27 cellular contexts compared by ENCODE assay signal in genomic region chr2:142601794-142602193, GRCh38.
"Had no signal": no experiment of that assay in that cellular context is flagged by ENCODE, and none has a peak within 500 bp of the region (broad histone marks: within the 10 kb centered on the region; RNA-seq: fewer than 3 reads in every experiment).

No MANE protein-coding gene starts in this region.

- H3K36me3 ChIP-seq: esophagus muscularis mucosa, gastroesophageal sphincter, heart left ventricle, prostate gland, right atrium auricular region, thyroid gland had no signal

- FAIRE-seq: endothelial cell of umbilical vein, kidney had no signal

- H2AFZ ChIP-seq: hepatocyte had no signal

- H3K4me1 Mint-ChIP-seq: memory B cell; mesothelial cell of epicardium; naive thymus-derived CD8-positive, alpha-beta T cell; stimulated activated naive CD8-positive, alpha-beta T cell treated with anti-CD3 and anti-CD28 coated beads, Interleukin-15, amount 100 ng/mL, for 72 hours had no signal

- H3K79me2 ChIP-seq: hepatocyte had no signal

- H3K4me3 ChIP-seq: coronary artery, esophagus muscularis mucosa, gastroesophageal sphincter, heart left ventricle, hepatocyte, lung, prostate gland, right atrium auricular region, smooth muscle cell, thyroid gland had no signal

- H3K9me3 ChIP-seq: esophagus muscularis mucosa, gastroesophageal sphincter, heart left ventricle, prostate gland, right atrium auricular region, thyroid gland had no signal

- H3K9me3 Mint-ChIP-seq: memory B cell; naive thymus-derived CD8-positive, alpha-beta T cell; stimulated activated naive CD8-positive, alpha-beta T cell treated with anti-CD3 and anti-CD28 coated beads, Interleukin-15, amount 100 ng/mL, for 72 hours; type B pancreatic cell had no signal

- H3K36me3 Mint-ChIP-seq: memory B cell; mesothelial cell of epicardium; naive thymus-derived CD8-positive, alpha-beta T cell; type B pancreatic cell had no signal

- H3K27ac ChIP-seq: coronary artery, esophagus muscularis mucosa, foreskin keratinocyte, gastroesophageal sphincter, heart left ventricle, hepatocyte, prostate gland, right atrium auricular region, thyroid gland had no signal

- H3K27me3 ChIP-seq: esophagus muscularis mucosa, foreskin keratinocyte, gastroesophageal sphincter, heart left ventricle, hepatocyte, right atrium auricular region, thyroid gland had no signal

- H3K4me2 ChIP-seq: hepatocyte, smooth muscle cell had no signal

- H3K27me3 Mint-ChIP-seq: memory B cell; naive thymus-derived CD8-positive, alpha-beta T cell; stimulated activated naive CD8-positive, alpha-beta T cell treated with anti-CD3 and anti-CD28 coated beads, Interleukin-15, amount 100 ng/mL, for 72 hours had no signal

- ATAC-seq: gastroesophageal sphincter; heart left ventricle; left lobe of liver; naive thymus-derived CD8-positive, alpha-beta T cell; sciatic nerve; stimulated activated naive CD8-positive, alpha-beta T cell treated with anti-CD3 and anti-CD28 coated beads, Interleukin-15, amount 100 ng/mL, for 72 hours had no signal

- DNase-seq: dermis blood vessel endothelial cell; effector memory CD4-positive, alpha-beta T cell; foreskin keratinocyte; heart left ventricle; kidney; naive thymus-derived CD8-positive, alpha-beta T cell; stimulated activated CD4-positive, alpha-beta T cell treated with anti-CD3 and anti-CD28 coated beads, Interleukin-12 subunit alpha, Interleukin-12 subunit beta, amount 100 ng/mL, for 4 hours; stimulated activated CD4-positive, alpha-beta T cell treated with anti-CD3 and anti-CD28 coated beads, Interleukin-1b, Interleukin-23, amount 100 ng/mL, for 48 hours; stimulated activated CD4-positive, alpha-beta T cell treated with anti-CD3 and anti-CD28 coated beads, Interleukin-4, amount 100 ng/mL, for 1 hour; stimulated activated CD8-positive, alpha-beta memory T cell treated with anti-CD3 and anti-CD28 coated beads, Interleukin-4, amount 100 ng/mL, for 48 hours; stimulated activated naive CD4-positive, alpha-beta T cell; stimulated activated naive CD8-positive, alpha-beta T cell treated with anti-CD3 and anti-CD28 coated beads, Interleukin-15, amount 100 ng/mL, for 72 hours; thyroid gland had no signal

- H3K27ac Mint-ChIP-seq: memory B cell; mesothelial cell of epicardium; naive thymus-derived CD8-positive, alpha-beta T cell; stimulated activated naive CD8-positive, alpha-beta T cell treated with anti-CD3 and anti-CD28 coated beads, Interleukin-15, amount 100 ng/mL, for 72 hours; type B pancreatic cell had no signal

- H3K4me1 ChIP-seq: esophagus muscularis mucosa, foreskin keratinocyte, gastroesophageal sphincter, heart left ventricle, prostate gland, right atrium auricular region, thyroid gland had no signal

- H3K4me3 Mint-ChIP-seq: memory B cell; mesothelial cell of epicardium; naive thymus-derived CD8-positive, alpha-beta T cell; stimulated activated naive CD8-positive, alpha-beta T cell treated with anti-CD3 and anti-CD28 coated beads, Interleukin-15, amount 100 ng/mL, for 72 hours; type B pancreatic cell had no signal
